ENCODE assay signal across 8 cellular contexts in genomic region chr17:77449908-77450741, GRCh38.
A peak's percentile ranks its signal among the peaks of the same experiment; 100 is the strongest.
DNase-seq lines count a peak whose midpoint lies in the region; ATAC-seq and TF ChIP-seq lines count a peak whose summit lies in the region.

No MANE protein-coding gene starts in this region.

- H3K36me3 Mint-ChIP-seq in activated T-cell treated with anti-CD3 and anti-CD28 coated beads, Interleukin-2, amount 50 U/mL, for 4 hours (ENCODE audit: insufficient read depth) = peaks cover 3% of the 10 kb centered on the region
- peaks cover 3% of the 10 kb centered on the region for H3K36me3 Mint-ChIP-seq in neural crest cell (ENCODE audit: low read depth)

- peaks cover 87% of the 10 kb centered on the region for H3K4me1 ChIP-seq in upper lobe of right lung

- peak; percentile 69 for DNase-seq in AG20443 (ENCODE audit: low spot score)
- DNase-seq in HuH-7 (ENCODE audit: low spot score) = peak; percentile 82
- peak; percentile 67 for DNase-seq in activated T-cell treated with anti-CD3 and anti-CD28 coated beads, Interleukin-2, amount 50 U/mL, for 4 hours
- DNase-seq in fibroblast of the aortic adventitia (ENCODE audit: low read depth) = peak; percentile 53
- DNase-seq in neural crest cell (ENCODE audit: low read depth, low spot score) = peak; percentile 74
- no peak for DNase-seq in upper lobe of right lung

- no peaks in the 10 kb centered on the region for H3K27me3 Mint-ChIP-seq in activated T-cell treated with anti-CD3 and anti-CD28 coated beads, Interleukin-2, amount 50 U/mL, for 4 hours (ENCODE audit: low read depth)
- H3K27me3 Mint-ChIP-seq in neural crest cell (ENCODE audit: low read depth) = peaks cover 9% of the 10 kb centered on the region

- ATAC-seq in activated T-cell treated with anti-CD3 and anti-CD28 coated beads, Interleukin-2, amount 50 U/mL, for 4 hours = peak; percentile 32 to 38
- peak; percentile 15 for ATAC-seq in upper lobe of right lung
- ATAC-seq in HG03460 (IDR thresholded peaks at IDR 0.05; ENCODE audit: unreplicated experiment) = no peak
- ATAC-seq in GM21786 (IDR thresholded peaks at IDR 0.05; ENCODE audit: unreplicated experiment) = no peak

- intact Hi-C loops in upper lobe of right lung (cut with DNase I) = no loop called here

- H3K4me1 Mint-ChIP-seq in activated T-cell treated with anti-CD3 and anti-CD28 coated beads, Interleukin-2, amount 50 U/mL, for 4 hours (ENCODE audit: low read depth) = peaks cover 65% of the 10 kb centered on the region
- peaks cover 89% of the 10 kb centered on the region for H3K4me1 Mint-ChIP-seq in neural crest cell

- H3K27ac ChIP-seq in upper lobe of right lung = peak overlapping the region; percentile 82

- no peaks in the 10 kb centered on the region for H3K9me3 Mint-ChIP-seq in activated T-cell treated with anti-CD3 and anti-CD28 coated beads, Interleukin-2, amount 50 U/mL, for 4 hours
- no peaks in the 10 kb centered on the region for H3K9me3 Mint-ChIP-seq in neural crest cell

- H3K36me3 ChIP-seq in upper lobe of right lung = no peaks in the 10 kb centered on the region

- peak overlapping the region; percentile 100 for H3K27ac Mint-ChIP-seq in neural crest cell (ENCODE audit: unreplicated experiment)

- peak overlapping the region; percentile 96 for H3K4me3 Mint-ChIP-seq in activated T-cell treated with anti-CD3 and anti-CD28 coated beads, Interleukin-2, amount 50 U/mL, for 4 hours
- peak overlapping the region; percentile 98 for H3K4me3 Mint-ChIP-seq in neural crest cell

- TF ChIP-seq CTCF in fibroblast of the aortic adventitia (IDR thresholded peaks at IDR 0.05; ENCODE audit: insufficient read depth, low read length) = no peak
- no peak for TF ChIP-seq CTCF in neural crest cell (conservative IDR thresholded peaks at IDR 0.05)
- no peak for TF ChIP-seq CTCF in upper lobe of right lung (IDR thresholded peaks at IDR 0.05)

- H3K4me3 ChIP-seq in fibroblast of the aortic adventitia (ENCODE audit: low read depth, low read length) (peak overlapping the region; percentile 61), upper lobe of right lung (peak overlapping the region; percentile 65)

- no peaks in the 10 kb centered on the region for H3K27me3 ChIP-seq in upper lobe of right lung

- no peaks in the 10 kb centered on the region for H3K9me3 ChIP-seq in upper lobe of right lung

Comparison
In these comparisons a context has a peak if more than half of its experiments do, and no peak if none do; other contexts are left out.
1. ATAC-seq: peak in activated T-cell treated with anti-CD3 and anti-CD28 coated beads, Interleukin-2, amount 50 U/mL, for 4 hours (2 of 2) and upper lobe of right lung (single experiment); none in HG03460 (single experiment) and GM21786 (single experiment).